1 cellular context compared by ENCODE assay signal in genomic region chr20:1800180-1800579, GRCh38.
TF ChIP-seq lines count a peak whose summit lies in the region.

No MANE protein-coding gene starts in this region.

TF ChIP-seq in WTC11, 78 proteins besides CTCF, POLR2A, EP300 and RAD21 (continued from another document):
- TF ChIP-seq TP53 (CRISPR knock-in tag; IDR thresholded peaks at IDR 0.05) = no peak
